In genomic region chr2:160203007-160203406, GRCh38 we compare ENCODE assay signal across 18 cellular contexts. TPM values are rescaled to one million over a fixed set of nuclear protein-coding genes. Genes with fewer than 3 reads are reported as not detected.
DNase-seq lines count a peak whose midpoint lies in the region; TF ChIP-seq lines count a peak whose summit lies in the region.
"Had no signal": no experiment of that assay in that cellular context is flagged by ENCODE, and none has a peak within 500 bp of the region (broad histone marks: within the 10 kb centered on the region; RNA-seq: fewer than 3 reads in every experiment).

No MANE protein-coding gene starts in this region.

- in situ Hi-C loops in mammary epithelial cell (cut with MboI; ENCODE audit: low sequenced_read_pairs in 2 of 2), result no loop called here

- H3K9ac ChIP-seq in mammary epithelial cell (ENCODE audit: insufficient read depth, low read length), result no peak overlapping the region
- H3K9ac ChIP-seq in smooth muscle cell (ENCODE audit: low read depth), result no peak overlapping the region

- H3K4me3 Mint-ChIP-seq in MCF 10A (ENCODE audit: unreplicated experiment) (no peak overlapping the region), osteocyte (ENCODE audit: unreplicated experiment) (no peak overlapping the region)
- H3K4me3 Mint-ChIP-seq: CD14-positive monocyte; CD8-positive, alpha-beta T cell; GM23338 had no signal

- H3K27me3 Mint-ChIP-seq in MCF 10A (ENCODE audit: insufficient read depth, unreplicated experiment) (no peaks in the 10 kb centered on the region), osteocyte (ENCODE audit: unreplicated experiment) (no peaks in the 10 kb centered on the region)

- WGBS in mammary epithelial cell (ENCODE audit: low coverage, missing lambda C conversion rate), result 100% methylated on average over 1 of the region's 1 CpG
- WGBS in smooth muscle cell (ENCODE audit: low lambda C conversion rate), result 83% methylated on average over 1 of the region's 1 CpG

- H3K9me3 Mint-ChIP-seq in MCF 10A (ENCODE audit: unreplicated experiment) (peaks cover 10% of the 10 kb centered on the region), osteocyte (ENCODE audit: unreplicated experiment) (no peaks in the 10 kb centered on the region)
- H3K9me3 Mint-ChIP-seq: CD8-positive, alpha-beta T cell had no signal

- H3K36me3 Mint-ChIP-seq in MCF 10A (ENCODE audit: insufficient read depth, unreplicated experiment), result peaks cover 7% of the 10 kb centered on the region
- H3K36me3 Mint-ChIP-seq in osteocyte (ENCODE audit: unreplicated experiment), result peaks cover 2% of the 10 kb centered on the region
- H3K36me3 Mint-ChIP-seq: CD14-positive monocyte; CD8-positive, alpha-beta T cell had no signal

- H3K27me3 ChIP-seq in mammary epithelial cell (ENCODE audit: insufficient read depth, low read length) (no peaks in the 10 kb centered on the region), breast epithelium (no peaks in the 10 kb centered on the region), smooth muscle cell (ENCODE audit: low read depth) (no peaks in the 10 kb centered on the region)

- H3K4me2 ChIP-seq in mammary epithelial cell (ENCODE audit: insufficient read depth, low read depth, low read length) (no peak overlapping the region), smooth muscle cell (no peak overlapping the region)
- H3K4me2 ChIP-seq: GM23338 had no signal

- POLR2A ChIA-PET in MCF 10A (lab: Yijun Ruan, JAX), result interaction anchor here (13.5 kb wide), 1 partner anchor 24 kb away, joined by 212 read pairs; no protein-coding TSS in a partner anchor

- dilution Hi-C loops in mammary epithelial cell (cut with HindIII; ENCODE audit: low sequenced_read_pairs), result no loop called here

- BruUV-seq in MCF 10A (replicated peaks; lab: Mats Ljungman, UMichigan) (no TSS peak), mammary epithelial cell (replicated peaks; lab: Mats Ljungman, UMichigan) (no TSS peak)

- H3K79me2 ChIP-seq in mammary epithelial cell (ENCODE audit: insufficient read depth, low read length), result peaks cover 28% of the 10 kb centered on the region
- H3K79me2 ChIP-seq in smooth muscle cell (ENCODE audit: low read depth), result no peaks in the 10 kb centered on the region

- H3K27ac ChIP-seq in mammary epithelial cell (ENCODE audit: insufficient read depth, low read depth, low read length), result no peak overlapping the region
- peak overlapping the region; percentile 89 to 94 for H3K27ac ChIP-seq in breast epithelium
- H3K27ac ChIP-seq in smooth muscle cell (ENCODE audit: low read depth), result peak overlapping the region; percentile 34
- H3K27ac ChIP-seq: 22Rv1 had no signal

- no peak for DNase-seq in MCF 10A (ENCODE audit: unreplicated experiment)
- DNase-seq in mammary epithelial cell, result no peak
- DNase-seq in breast epithelium (ENCODE audit: low spot score in 2 of 2), result no peak
- no peak for DNase-seq in osteocyte (ENCODE audit: extremely low spot score, unreplicated experiment)
- DNase-seq in smooth muscle cell (lab: John Stamatoyannopoulos, UW; ENCODE audit: unreplicated experiment), result no peak
- no peak for DNase-seq in GM10266 (ENCODE audit: extremely low spot score)
- DNase-seq in NCI-H82 treated with DMSO at 0.1 percent for 48 hours (lab: John Stamatoyannopoulos, UW; ENCODE audit: unreplicated experiment), result no peak
- DNase-seq in SHP77 (lab: John Stamatoyannopoulos, UW), result no peak
- DNase-seq: CD8-positive, alpha-beta T cell; COR-L47; DMS153; DMS79 treated with DMSO at 0.1 percent for 48 hours; EL; H7 had no signal

- H3F3A ChIP-seq in smooth muscle cell (ENCODE audit: low read depth), result peaks cover 14% of the 10 kb centered on the region

- H3K4me1 ChIP-seq in mammary epithelial cell (ENCODE audit: insufficient read depth, low read length) (peaks cover 52% of the 10 kb centered on the region), breast epithelium (peaks cover 6% of the 10 kb centered on the region in 2 donors), smooth muscle cell (ENCODE audit: low read depth) (peaks cover 5% of the 10 kb centered on the region)

- CTCF ChIA-PET in MCF 10A (lab: Yijun Ruan, JAX) (interaction anchor here (0.6 to 0.7 kb wide), 3 partner anchors 22 to 217 kb away, joined by 3 read pairs; no protein-coding TSS in a partner anchor), mammary epithelial cell (lab: Charles Lee; ENCODE audit: low non-redundant PET) (no interaction called here)

- no peak overlapping the region for H3K4me3 ChIP-seq in mammary epithelial cell (replicated peaks in 1 of 3; ENCODE audit: insufficient read depth in 1 of 3, low read depth in 2 of 3, low read length in 3 of 3)
- H3K4me3 ChIP-seq in breast epithelium, result no peak overlapping the region
- no peak overlapping the region for H3K4me3 ChIP-seq in smooth muscle cell
- H3K4me3 ChIP-seq: GM23338 had no signal

- intact Hi-C loops in MCF 10A (cut with micrococcal nuclease), result no loop called here
- intact Hi-C loops in mammary epithelial cell (cut with micrococcal nuclease), result no loop called here
- intact Hi-C loops in breast epithelium (cut with DNase I; ENCODE audit: low total_unique reads), result no loop called here

- H3K27ac Mint-ChIP-seq in MCF 10A (ENCODE audit: low read depth, unreplicated experiment), result peak overlapping the region; percentile 81
- peak overlapping the region; percentile 0 for H3K27ac Mint-ChIP-seq in osteocyte (ENCODE audit: unreplicated experiment)
- H3K27ac Mint-ChIP-seq: CD8-positive, alpha-beta T cell; GM23338 had no signal

- TF ChIP-seq POLR2A in breast epithelium (IDR thresholded peaks at IDR 0.05), result no peak

- H3K36me3 ChIP-seq in mammary epithelial cell (ENCODE audit: insufficient read depth, low read length), result no peaks in the 10 kb centered on the region
- H3K36me3 ChIP-seq in breast epithelium, result no peaks in the 10 kb centered on the region
- H3K36me3 ChIP-seq in smooth muscle cell (ENCODE audit: low read depth), result no peaks in the 10 kb centered on the region

- peaks cover 51% of the 10 kb centered on the region for H3K4me1 Mint-ChIP-seq in MCF 10A (ENCODE audit: insufficient read depth, unreplicated experiment)
- H3K4me1 Mint-ChIP-seq in osteocyte (ENCODE audit: unreplicated experiment), result peaks cover 56% of the 10 kb centered on the region
- H3K4me1 Mint-ChIP-seq: GM23338 had no signal

- no peak for TF ChIP-seq CTCF in MCF 10A (IDR thresholded peaks at IDR 0.05; ENCODE audit: unreplicated experiment)
- TF ChIP-seq CTCF in mammary epithelial cell (conservative IDR thresholded peaks at IDR 0.05 in 1 of 2, IDR thresholded peaks at IDR 0.05 in 1 of 2; ENCODE audit: extremely low read depth in 1 of 2, insufficient read depth in 1 of 2, low read depth in 1 of 2, low read length in 2 of 2), result no peak
- TF ChIP-seq CTCF in breast epithelium (IDR thresholded peaks at IDR 0.05), result no peak
- TF ChIP-seq CTCF in osteocyte (IDR thresholded peaks at IDR 0.05), result no peak
- no peak for TF ChIP-seq CTCF in smooth muscle cell (IDR thresholded peaks at IDR 0.05; ENCODE audit: borderline replicate concordance, insufficient read depth, poor library complexity, severe bottlenecking)
- TF ChIP-seq CTCF in GM10266 (IDR thresholded peaks at IDR 0.05; ENCODE audit: control insufficient read depth, insufficient read depth, low read depth, missing control alignments), result no peak

- H3K9me3 ChIP-seq in mammary epithelial cell (replicated peaks; ENCODE audit: insufficient read depth, low read length), result peaks cover 4% of the 10 kb centered on the region
- H3K9me3 ChIP-seq in breast epithelium, result no peaks in the 10 kb centered on the region
- H3K9me3 ChIP-seq in smooth muscle cell (replicated peaks; ENCODE audit: low read depth), result no peaks in the 10 kb centered on the region

- H2AFZ ChIP-seq in mammary epithelial cell (ENCODE audit: low read depth, low read length), result no peak overlapping the region
- H2AFZ ChIP-seq in smooth muscle cell (ENCODE audit: low read depth), result no peak overlapping the region
- H2AFZ ChIP-seq: GM23338 had no signal

- H4K20me1 ChIP-seq in mammary epithelial cell (ENCODE audit: insufficient read depth, low read length) (no peaks in the 10 kb centered on the region), smooth muscle cell (ENCODE audit: low read depth) (no peaks in the 10 kb centered on the region)

RNA-seq across cellular contexts. Expression of gene ITGB6, which starts 2.9 kb away (rescaled TPM):
- total RNA-seq in MCF 10A (2022), result 3.8 and 6.9 TPM in 2 replicates
- total RNA-seq in mammary epithelial cell, result 100 to 1,000 TPM; 186 to 461 TPM
- 162 TPM for polyA plus RNA-seq in mammary epithelial cell
- 233 TPM for polyA minus RNA-seq in mammary epithelial cell
- total RNA-seq in breast epithelium, result 10 to 100 TPM in 2 of 3 donors, under 1 TPM in 1; 0.16 to 46.1 (median 16.7) TPM
- total RNA-seq in osteocyte, result 0.13 TPM in 2 replicates
- 175 and 181 TPM in 2 replicates for total RNA-seq in smooth muscle cell
- 15.2 and 85.3 TPM in 2 replicates for polyA plus RNA-seq in smooth muscle cell
- total RNA-seq: A673; CD8-positive, alpha-beta T cell; GM23338; H7 had no signal
- polyA plus RNA-seq: CD14-positive monocyte, GM23338 had no signal
